ENCODE assay signal across 9 cellular contexts in the genomic region with DNA sequence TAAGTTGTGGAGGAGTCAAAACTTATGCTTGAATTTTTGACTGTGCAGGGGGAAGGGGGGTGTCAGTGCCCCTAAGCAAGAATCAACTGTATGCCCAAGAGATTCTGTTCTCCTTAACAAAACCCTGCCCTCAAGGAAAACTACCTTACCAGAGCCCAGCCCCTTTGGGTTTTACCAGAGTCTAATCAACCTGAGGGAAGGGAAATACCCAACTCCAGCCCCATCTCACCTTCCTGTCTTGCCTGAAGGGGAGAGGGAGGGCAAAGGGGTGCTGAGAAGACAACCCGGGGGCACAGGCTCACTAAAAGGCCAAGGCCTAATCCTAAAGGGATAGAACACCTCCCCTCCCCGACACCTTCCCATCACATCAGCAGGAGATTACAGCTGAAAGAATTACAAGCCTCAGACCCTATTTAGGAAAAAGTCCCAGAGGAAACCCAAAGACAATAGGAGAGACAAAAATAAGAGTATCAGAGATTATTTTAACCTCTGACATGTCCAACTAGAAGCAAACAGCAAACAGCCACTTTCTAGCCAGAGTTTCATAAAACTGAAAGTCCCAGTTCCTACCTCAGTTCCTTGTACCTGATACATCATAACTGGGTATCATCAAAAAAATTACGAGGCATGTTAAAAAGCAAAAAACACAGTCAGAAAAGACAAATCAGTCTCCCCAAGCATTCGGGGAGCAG. TPM values are rescaled to one million over a fixed set of nuclear protein-coding genes. Genes with fewer than 3 reads are reported as not detected.
A peak's percentile ranks its signal among the peaks of the same experiment; 100 is the strongest.
DNase-seq lines count a peak whose midpoint lies in the region; ATAC-seq, FAIRE-seq and TF ChIP-seq lines count a peak whose summit lies in the region.
"Had no signal": no experiment of that assay in that cellular context is flagged by ENCODE, and none has a peak within 500 bp of the region (broad histone marks: within the 10 kb centered on the region; RNA-seq: fewer than 3 reads in every experiment).

No MANE protein-coding gene starts in this region.

- peaks cover 4 to 22% (median 9%) of the 10 kb centered on the region in 7 donors for H3K9me3 Mint-ChIP-seq in CD14-positive monocyte
- H3K9me3 Mint-ChIP-seq in effector memory CD8-positive, alpha-beta T cell: no peaks in the 10 kb centered on the region

- peaks cover 39% of the 10 kb centered on the region for H3K4me1 Mint-ChIP-seq in CD14-positive monocyte
- H3K4me1 Mint-ChIP-seq in effector memory CD8-positive, alpha-beta T cell (ENCODE audit: low read depth in 2 of 2): peaks cover 11 to 13% of the 10 kb centered on the region in 2 donors

- TF ChIP-seq CTCF in CD14-positive monocyte (IDR thresholded peaks at IDR 0.05) (no peak), GM20000 (IDR thresholded peaks at IDR 0.05; ENCODE audit: extremely low read depth, missing control alignments) (no peak)

- intact Hi-C loops in CD14-positive monocyte (cut with micrococcal nuclease): no loop called here

- peaks cover 0 to 3% (median 0%) of the 10 kb centered on the region in 3 donors for H3K27me3 Mint-ChIP-seq in CD14-positive monocyte (ENCODE audit: low read depth in 3 of 3)
- peaks cover 6 to 15% of the 10 kb centered on the region in 2 donors for H3K27me3 Mint-ChIP-seq in effector memory CD8-positive, alpha-beta T cell

- peak; percentile 68 for FAIRE-seq in GM19239 (lab: Jason Lieb, UNC)

- H3K36me3 Mint-ChIP-seq in CD14-positive monocyte: peaks cover 0 to 2% of the 10 kb centered on the region in 2 donors
- no peaks in the 10 kb centered on the region for H3K36me3 Mint-ChIP-seq in effector memory CD8-positive, alpha-beta T cell (ENCODE audit: insufficient read depth)

- ATAC-seq in HG03175 (IDR thresholded peaks at IDR 0.05; ENCODE audit: unreplicated experiment): peak; percentile 37
- no peak for ATAC-seq in effector memory CD8-positive, alpha-beta T cell (replicated peaks)

- H3K4me3 Mint-ChIP-seq in CD14-positive monocyte: peak overlapping the region; percentile 68 to 87
- H3K4me3 Mint-ChIP-seq in effector memory CD8-positive, alpha-beta T cell: peak overlapping the region; percentile 59 to 62

- no peak for DNase-seq in CD14-positive monocyte (ENCODE audit: low spot score)
- no peak for DNase-seq in GM19239 (ENCODE audit: insufficient read length, low spot score)
- no peak for DNase-seq in effector memory CD8-positive, alpha-beta T cell
- no peak for DNase-seq in GM20000 (ENCODE audit: low spot score)
- DNase-seq in NCI-H82 treated with DMSO at 0.1 percent for 48 hours (lab: John Stamatoyannopoulos, UW; ENCODE audit: unreplicated experiment): no peak
- DNase-seq in activated effector memory CD4-positive, alpha-beta T cell treated with anti-CD3 and anti-CD28 coated beads, Interleukin-2, amount 50 U/mL, for 16 hours: no peak
- no peak for DNase-seq in iPS-NIHi7 (ENCODE audit: extremely low spot score)
- DNase-seq: NCI-H748 treated with DMSO at 0.1 percent for 48 hours had no signal

- H3K27ac Mint-ChIP-seq in CD14-positive monocyte: peak overlapping the region; percentile 88 to 95 (median 92)
- peak overlapping the region; percentile 47 to 84 for H3K27ac Mint-ChIP-seq in effector memory CD8-positive, alpha-beta T cell

RNA-seq across cellular contexts. Expression of a gene that starts 26.8 kb away (rescaled TPM):
- not detected for polyA plus RNA-seq in CD14-positive monocyte
